ENCODE assay signal across 17 cellular contexts in genomic region chr1:240508950-240509349, GRCh38.
DNase-seq lines count a peak whose midpoint lies in the region; ATAC-seq, FAIRE-seq and TF ChIP-seq lines count a peak whose summit lies in the region.
"Had no signal": no experiment of that assay in that cellular context is flagged by ENCODE, and none has a peak within 500 bp of the region (broad histone marks: within the 10 kb centered on the region; RNA-seq: fewer than 3 reads in every experiment).

No MANE protein-coding gene starts in this region.

- H3K27me3 ChIP-seq in BJ (ENCODE audit: control insufficient read depth, insufficient read depth, low read length) = no peaks in the 10 kb centered on the region; the same call in 1 of the 2 replicates

- CTCF ChIA-PET in BJ (lab: Yijun Ruan, JAX) = no interaction called here

- H3K4me3 Mint-ChIP-seq in nephron progenitor cell = no peak overlapping the region

- H3K4me1 Mint-ChIP-seq in nephron progenitor cell = peaks cover 10% of the 10 kb centered on the region

- H3K36me3 Mint-ChIP-seq in nephron progenitor cell (ENCODE audit: low read depth) = no peaks in the 10 kb centered on the region

- no peak overlapping the region for H3K4me3 ChIP-seq in BJ (ENCODE audit: low read depth, low read length)
- H3K4me3 ChIP-seq: PC-9 had no signal

- no peak overlapping the region for H3K27ac Mint-ChIP-seq in nephron progenitor cell

- POLR2A ChIA-PET in BJ (lab: Charles Lee) = no interaction called here

- TF ChIP-seq CTCF in BJ (IDR thresholded peaks at IDR 0.05; ENCODE audit: insufficient read depth, low read depth, low read length) (no peak), nephron progenitor cell (IDR thresholded peaks at IDR 0.05) (no peak)

- no peak for ATAC-seq in GM18861 (IDR thresholded peaks at IDR 0.05; ENCODE audit: unreplicated experiment)

- no peak for TF ChIP-seq POLR2A in H54 (IDR thresholded peaks at IDR 0.05; ENCODE audit: low read depth, low read length)

- peaks cover 10% of the 10 kb centered on the region for H3K9me3 Mint-ChIP-seq in nephron progenitor cell

- DNase-seq in BJ (ENCODE audit: low read depth) (peak; percentile 30), RPMI7951 (ENCODE audit: low read depth) (peak; percentile 54), fibroblast of gingiva (ENCODE audit: low read depth) (peak; percentile 64), nephron progenitor cell (peak; percentile 7), SHP77 (lab: John Stamatoyannopoulos, UW) (no peak), H54 (ENCODE audit: insufficient read length, low spot score) (no peak)
- DNase-seq in activated naive CD4-positive, alpha-beta T cell treated with anti-CD3 and anti-CD28 coated beads, Interleukin-2, amount 50 U/mL, for 16 hours = no peak
- DNase-seq: ACHN, C1 segment of cervical spinal cord, DMS153, KBM-7, NCI-H1048, NCI-H146, NCI-H2107, NCI-H748 treated with DMSO at 0.1 percent for 48 hours, PC-9 had no signal

- FAIRE-seq in H54 (lab: Jason Lieb, UNC) = no peak

- no peaks in the 10 kb centered on the region for H3K36me3 ChIP-seq in BJ (ENCODE audit: control insufficient read depth, insufficient read depth, low read length)

- peaks cover 8% of the 10 kb centered on the region for H3K27me3 Mint-ChIP-seq in nephron progenitor cell (ENCODE audit: low read depth, poor library complexity)

Comparison
In these comparisons a context has a peak if more than half of its experiments do, and no peak if none do; other contexts are left out.
1. DNase-seq: peak in BJ (single experiment), RPMI7951 (single experiment), fibroblast of gingiva (single experiment) and nephron progenitor cell (single experiment); none in SHP77 (0 of 2), H54 (single experiment) and activated naive CD4-positive, alpha-beta T cell treated with anti-CD3 and anti-CD28 coated beads, Interleukin-2, amount 50 U/mL, for 16 hours (single experiment).